16 cellular contexts compared by ENCODE assay signal in the genomic region with DNA sequence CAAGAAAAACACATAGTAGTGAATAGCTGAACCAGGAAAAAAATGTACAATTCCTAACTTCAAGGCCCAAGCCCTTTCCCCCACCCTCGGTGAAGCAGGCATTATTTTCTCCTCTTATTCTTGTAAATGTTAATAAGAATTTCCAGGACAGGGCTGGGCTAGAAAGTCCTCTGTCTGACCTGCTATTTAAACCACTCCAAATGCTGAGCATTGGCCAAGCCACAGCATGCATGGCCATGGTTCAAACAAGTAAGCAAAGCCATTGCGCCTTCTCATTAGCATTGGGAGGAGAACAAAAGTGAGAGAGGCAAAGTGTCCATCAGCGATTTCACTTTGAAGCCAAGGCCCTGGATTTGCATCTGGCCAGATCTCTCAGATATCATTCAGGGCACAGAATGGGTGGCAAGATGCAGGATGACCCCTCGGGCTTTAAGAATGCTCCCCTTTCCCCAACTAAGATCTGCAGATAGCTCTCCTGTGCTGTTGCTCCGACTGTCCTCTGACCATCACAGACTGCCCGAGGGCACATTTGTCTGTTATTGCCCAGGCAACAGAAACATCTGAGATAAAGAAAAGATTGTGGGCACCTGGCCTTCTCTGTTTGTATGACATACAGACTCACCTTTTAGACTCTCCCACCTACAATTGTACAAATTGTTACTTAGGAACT. TPM values are rescaled to one million over a fixed set of nuclear protein-coding genes. Genes with fewer than 3 reads are reported as not detected.
DNase-seq lines count a peak whose midpoint lies in the region; ATAC-seq, FAIRE-seq and TF ChIP-seq lines count a peak whose summit lies in the region.
"Had no signal": no experiment of that assay in that cellular context is flagged by ENCODE, and none has a peak within 500 bp of the region (broad histone marks: within the 10 kb centered on the region; RNA-seq: fewer than 3 reads in every experiment).

No MANE protein-coding gene starts in this region.

- H4K20me1 ChIP-seq in BLaER1 (no peaks in the 10 kb centered on the region), K562 (replicated peaks; ENCODE audit: control insufficient read depth, insufficient read depth, low read length) (no peaks in the 10 kb centered on the region)

- no peak for TF ChIP-seq RAD21 in K562 (CRISPR knock-in tag; conservative IDR thresholded peaks at IDR 0.05 in 1 of 2, IDR thresholded peaks at IDR 0.05 in 1 of 2)

- intact Hi-C loops in K562 (cut with micrococcal nuclease) (no loop called here), vagina (cut with DNase I) (no loop called here)

- TF ChIP-seq EP300 in K562 (IDR thresholded peaks at IDR 0.05; ENCODE audit: low read length) = no peak

- no peak for FAIRE-seq in K562 (lab: Jason Lieb, UNC)

- TF ChIP-seq CTCF in K562 (IDR thresholded peaks at IDR 0.05 in 2 of 3, conservative IDR thresholded peaks at IDR 0.05 in 1 of 3; ENCODE audit: insufficient read depth in 2 of 3, low read depth in 1 of 3, low read length in 3 of 3) (no peak), vagina (IDR thresholded peaks at IDR 0.05) (no peak)

- H3K27ac ChIP-seq in BLaER1 = peak overlapping the region; percentile 88
- no peak overlapping the region for H3K27ac ChIP-seq in K562 (ENCODE audit: extremely low read depth, low read depth, low read length)
- no peak overlapping the region for H3K27ac ChIP-seq in vagina
- H3K27ac ChIP-seq: cardiac muscle cell, epithelial cell of prostate had no signal

- H3K9me3 ChIP-seq in BLaER1 (no peaks in the 10 kb centered on the region), K562 (replicated peaks; ENCODE audit: control insufficient read depth, insufficient read depth, low read depth, low read length) (no peaks in the 10 kb centered on the region), vagina (no peaks in the 10 kb centered on the region)

- POLR2A ChIA-PET in K562 (lab: Yijun Ruan, JAX) = interaction anchor here (0.9 kb wide), 1 partner anchor 24 kb away, joined by 3 read pairs; no protein-coding TSS in a partner anchor

- H3K4me3 ChIP-seq in BLaER1 = no peak overlapping the region
- no peak overlapping the region for H3K4me3 ChIP-seq in K562
- no peak overlapping the region for H3K4me3 ChIP-seq in vagina
- H3K4me3 ChIP-seq: cardiac muscle cell had no signal

- H3K27me3 ChIP-seq in BLaER1 = no peaks in the 10 kb centered on the region
- peaks cover 0 to 6% of the 10 kb centered on the region in 2 experiments; a peak in 2 of 5 replicates for H3K27me3 ChIP-seq in K562 (ENCODE audit: control insufficient read depth in 2 of 2, insufficient read depth in 2 of 2, low read length in 2 of 2)
- H3K27me3 ChIP-seq in vagina = no peaks in the 10 kb centered on the region
- H3K27me3 ChIP-seq: cardiac muscle cell had no signal

- H3K4me2 ChIP-seq in BLaER1 = peak overlapping the region; percentile 93
- no peak overlapping the region for H3K4me2 ChIP-seq in K562 (ENCODE audit: insufficient read depth, low read length)

- H3K9me1 ChIP-seq in K562 (ENCODE audit: control insufficient read depth, insufficient read depth, low read length) = no peaks in the 10 kb centered on the region

- WGBS in K562 (ENCODE audit: insufficient coverage, low coverage, missing lambda C conversion rate) = 0% methylated on average over 6 of the region's 6 CpGs

- TF ChIP-seq POLR2A in K562 (conservative IDR thresholded peaks at IDR 0.05) (no peak), vagina (IDR thresholded peaks at IDR 0.05) (no peak)

- H3K4me1 ChIP-seq in BLaER1 = peaks cover 100% of the 10 kb centered on the region
- no peaks in the 10 kb centered on the region for H3K4me1 ChIP-seq in K562 (replicated peaks in 1 of 2; ENCODE audit: control insufficient read depth in 2 of 2, insufficient read depth in 2 of 2, low read length in 2 of 2)
- peaks cover 8% of the 10 kb centered on the region for H3K4me1 ChIP-seq in vagina

- DNase-seq in NCI-H1092 (lab: John Stamatoyannopoulos, UW) = peak; percentile 5
- no peak for DNase-seq in K562 (ENCODE audit: extremely low read depth in 1 of 4, low spot score in 3 of 4)
- DNase-seq in myocyte (ENCODE audit: low read depth) = peak; percentile 72
- no peak for DNase-seq in vagina (ENCODE audit: extremely low spot score in 2 of 2)
- DNase-seq: activated B cell treated with CpG ODN at 0.5 μM for 24 hours; activated naive CD4-positive, alpha-beta T cell treated with Interleukin-2 at 50 U/mL for 16 hours; CD8-positive, alpha-beta memory T cell; stimulated activated naive CD4-positive, alpha-beta T cell; T-cell had no signal

- H3K9ac ChIP-seq in BLaER1 = no peak overlapping the region
- no peak overlapping the region for H3K9ac ChIP-seq in K562 (ENCODE audit: insufficient read depth in 1 of 2, low read depth in 2 of 2, low read length in 2 of 2)

- H3K36me3 ChIP-seq in BLaER1 = no peaks in the 10 kb centered on the region
- no peaks in the 10 kb centered on the region for H3K36me3 ChIP-seq in K562 (ENCODE audit: control insufficient read depth, insufficient read depth, low read length)
- no peaks in the 10 kb centered on the region for H3K36me3 ChIP-seq in vagina
- H3K36me3 ChIP-seq: cardiac muscle cell had no signal

- CTCF ChIA-PET in K562 (lab: Yijun Ruan, JAX; ENCODE audit: low intra/inter-chr PET ratio) = no interaction called here

- no TSS peak for BruUV-seq in K562 (replicated peaks; lab: Mats Ljungman, UMichigan)

- ATAC-seq in K562 (no peak), HG03025 (IDR thresholded peaks at IDR 0.05; ENCODE audit: low FRiP score, unreplicated experiment) (no peak), HG03095 (IDR thresholded peaks at IDR 0.05; ENCODE audit: unreplicated experiment) (no peak), HG03159 (IDR thresholded peaks at IDR 0.05; ENCODE audit: unreplicated experiment) (no peak)
- ATAC-seq: HCT116, T-cell had no signal

- in situ Hi-C loops in K562 (cut with MboI) = no loop called here

- no peak overlapping the region for H2AFZ ChIP-seq in K562 (ENCODE audit: low read depth, low read length)

- no peaks in the 10 kb centered on the region for H3K79me2 ChIP-seq in K562 (ENCODE audit: control insufficient read depth, insufficient read depth, low read length)

TF ChIP-seq in K562, 482 proteins besides CTCF, POLR2A, EP300 and RAD21 (continues in another document):
- 0 out of 2 replicates have a peak, but pooled peaks have one; percentile 11 for TF ChIP-seq PHF8 (IDR thresholded peaks at IDR 0.05; ENCODE audit: borderline replicate concordance, low read length)

RNA-seq across cellular contexts. Expression of a gene that starts 46.3 kb away (rescaled TPM):
- total RNA-seq in K562 (2011; cell fraction: chromatin; rRNA removed; ENCODE audit: low replicate concordance) = not detected in 2 replicates
- total RNA-seq in K562 (2011; cell fraction: nucleolus; rRNA removed) = not detected in 2 replicates
- not detected in 2 replicates for total RNA-seq in K562 (2011; cell fraction: nucleoplasm; rRNA removed)
- total RNA-seq in K562 (2014; rRNA removed) (not detected in 2 replicates), K562 (2014; rRNA removed; fragmentation: Illumina TruSeq; extraction: Trizol) (not detected in 2 replicates), K562 (2015; rRNA removed; fragmentation: Illumina TruSeq; extraction: Trizol) (not detected in 2 replicates), K562 (2021) (0.33 and 0.36 TPM in 2 replicates), myocyte (13.9 and 17.2 TPM in 2 replicates), vagina (0.74 TPM)
- polyA plus RNA-seq in K562 (2011; rRNA removed) (not detected in 2 replicates), K562 (2014; fragmentation: Illumina TruSeq; extraction: Trizol) (not detected in 2 replicates), K562 (2014; fragmentation: Nextera tagmentation; extraction: Ambion mirVana) (not detected), K562 (2014; rRNA removed) (not detected in 2 replicates)
- not detected in 2 replicates for polyA plus RNA-seq in K562 (2011; cell fraction: cytosol; rRNA removed)
- 0.01 TPM in 1 of 2 replicates, not detected in the other for polyA plus RNA-seq in K562 (2011; cell fraction: nucleus; rRNA removed)
- 0.46 and 0.97 TPM in 2 replicates for polyA plus RNA-seq in K562 (2012)
- not detected in 2 replicates for polyA minus RNA-seq in K562 (2011; rRNA and poly(A)+ RNA removed)
- polyA minus RNA-seq in K562 (2011; cell fraction: cytosol; rRNA and poly(A)+ RNA removed) = not detected in 2 replicates
- not detected in 2 replicates for polyA minus RNA-seq in K562 (2011; cell fraction: nucleus; rRNA and poly(A)+ RNA removed)
- polyA plus RNA-seq in myocyte (2012) = 180 TPM
- total RNA-seq: activated B cell treated with CpG ODN at 0.5 μM for 24 hours; CD8-positive, alpha-beta memory T cell had no signal
- polyA plus RNA-seq: CD8-positive, alpha-beta memory T cell had no signal

Comparison
In these comparisons a context has a peak if more than half of its experiments do, and no peak if none do; other contexts are left out.
1. DNase-seq: peak in NCI-H1092 (single experiment) and myocyte (single experiment); none in K562 (0 of 4) and vagina (0 of 2).